ENCODE assay signal across 12 cellular contexts in genomic region chr5:93675458-93676450, GRCh38.
DNase-seq lines count a peak whose midpoint lies in the region; ATAC-seq and TF ChIP-seq lines count a peak whose summit lies in the region.
"Had no signal": no experiment of that assay in that cellular context is flagged by ENCODE, and none has a peak within 500 bp of the region (broad histone marks: within the 10 kb centered on the region; RNA-seq: fewer than 3 reads in every experiment).

No MANE protein-coding gene starts in this region.

- peak overlapping the region; percentile 38 for H3K27ac Mint-ChIP-seq in neural progenitor cell

- peaks cover 53% of the 10 kb centered on the region for H3K4me1 Mint-ChIP-seq in neural progenitor cell

- TF ChIP-seq CTCF in neural progenitor cell (IDR thresholded peaks at IDR 0.05), result no peak

- no peaks in the 10 kb centered on the region for H3K36me3 Mint-ChIP-seq in neural progenitor cell

- DNase-seq in DMS 273 (lab: John Stamatoyannopoulos, UW; ENCODE audit: unreplicated experiment), result peak; percentile 6
- DNase-seq in DMS 273 treated with DMSO at 0.1 percent for 48 hours (lab: John Stamatoyannopoulos, UW), result no peak
- peak; percentile 88 for DNase-seq in NCI-H1436 treated with DMSO at 0.1 percent for 48 hours (lab: John Stamatoyannopoulos, UW)
- DNase-seq in neural progenitor cell (ENCODE audit: low spot score), result no peak
- DNase-seq in HuH-7 (ENCODE audit: low spot score), result no peak
- no peak for DNase-seq in C1 segment of cervical spinal cord (lab: John Stamatoyannopoulos, UW)
- no peak for DNase-seq in hypothalamus (lab: John Stamatoyannopoulos, UW)
- DNase-seq: 8988T; activated CD8-positive, alpha-beta memory T cell treated with anti-CD3 and anti-CD28 coated beads for 24 hours; ovary; RPMI8226 had no signal

- H3K79me2 ChIP-seq in neural progenitor cell (ENCODE audit: low read depth), result no peaks in the 10 kb centered on the region

- no peak overlapping the region for H3K9ac ChIP-seq in neural progenitor cell

- no peak overlapping the region for H2AFZ ChIP-seq in neural progenitor cell (replicated peaks)

- H3K4me3 ChIP-seq in neural progenitor cell, result no peak overlapping the region
- H3K4me3 ChIP-seq: ovary had no signal

- no peaks in the 10 kb centered on the region for H3K9me3 ChIP-seq in neural progenitor cell (ENCODE audit: low read depth)
- H3K9me3 ChIP-seq: ovary had no signal

- H3K27me3 Mint-ChIP-seq in neural progenitor cell (ENCODE audit: insufficient read depth, low read depth), result peaks cover 5% of the 10 kb centered on the region

- H3K4me3 Mint-ChIP-seq in neural progenitor cell, result no peak overlapping the region

- H3K27me3 ChIP-seq in neural progenitor cell, result no peaks in the 10 kb centered on the region
- H3K27me3 ChIP-seq: ovary had no signal

- H3K4me1 ChIP-seq in neural progenitor cell, result peaks cover 32% of the 10 kb centered on the region

- H3K27ac ChIP-seq in neural progenitor cell, result no peak overlapping the region
- H3K27ac ChIP-seq: ovary had no signal

- H3F3A ChIP-seq in neural progenitor cell (ENCODE audit: low read depth), result peaks cover 6% of the 10 kb centered on the region

- H3K4me2 ChIP-seq in neural progenitor cell, result peak overlapping the region; percentile 46

- H3K36me3 ChIP-seq in neural progenitor cell, result no peaks in the 10 kb centered on the region
- H3K36me3 ChIP-seq: ovary had no signal

- H4K20me1 ChIP-seq in neural progenitor cell (ENCODE audit: low read depth), result no peaks in the 10 kb centered on the region

- peak; percentile 53 for ATAC-seq in HG02885 (IDR thresholded peaks at IDR 0.05; ENCODE audit: poor library complexity, unreplicated experiment)

- no peaks in the 10 kb centered on the region for H3K9me3 Mint-ChIP-seq in neural progenitor cell

Comparison
In these comparisons a context has a peak if more than half of its experiments do, and no peak if none do; other contexts are left out.
1. DNase-seq: peak in DMS 273 (single experiment) and NCI-H1436 treated with DMSO at 0.1 percent for 48 hours (single experiment); none in DMS 273 treated with DMSO at 0.1 percent for 48 hours (single experiment), neural progenitor cell (single experiment), HuH-7 (single experiment), C1 segment of cervical spinal cord (0 of 14) and hypothalamus (0 of 51).